1 cellular context compared by ENCODE assay signal in genomic region chr21:42839271-42840231, GRCh38.
TF ChIP-seq lines count a peak whose summit lies in the region.

No MANE protein-coding gene starts in this region.

TF ChIP-seq in HepG2, 621 proteins besides CTCF, POLR2A, EP300 and RAD21:
- TF ChIP-seq RBM22 (optimal IDR thresholded peaks at IDR 0.05; ENCODE audit: low read length) (peak; percentile 74), ZBTB7B (CRISPR knock-in tag; IDR thresholded peaks at IDR 0.05) (no peak), ZFP90 (CRISPR knock-in tag; IDR thresholded peaks at IDR 0.05; ENCODE audit: borderline replicate concordance) (no peak), AGO2 (optimal IDR thresholded peaks at IDR 0.05; ENCODE audit: low read depth, low read length) (peak; percentile 41)
